In genomic region chr5:75053286-75054109, GRCh38 we compare ENCODE assay signal across 8 cellular contexts. TPM values are rescaled to one million over a fixed set of nuclear protein-coding genes. Genes with fewer than 3 reads are reported as not detected.
DNase-seq lines count a peak whose midpoint lies in the region; ATAC-seq and TF ChIP-seq lines count a peak whose summit lies in the region.

No MANE protein-coding gene starts in this region.

- no peaks in the 10 kb centered on the region for H3K36me3 Mint-ChIP-seq in nephron progenitor cell (ENCODE audit: low read depth)

- H3K36me3 ChIP-seq in thoracic aorta: no peaks in the 10 kb centered on the region

- no peaks in the 10 kb centered on the region for H3K9me3 ChIP-seq in thoracic aorta

- peaks cover 37% of the 10 kb centered on the region for H3K4me1 Mint-ChIP-seq in nephron progenitor cell

- peaks cover 53% of the 10 kb centered on the region for H3K27me3 Mint-ChIP-seq in nephron progenitor cell (ENCODE audit: low read depth, poor library complexity)

- H3K27ac ChIP-seq in foreskin keratinocyte (peak overlapping the region; percentile 76), thoracic aorta (peak overlapping the region; percentile 92 to 95)

- DNase-seq in A172 (ENCODE audit: low spot score) (peak; percentile 29), OCI-M1 (lab: John Stamatoyannopoulos, UW) (peak; percentile 52), activated gamma-delta T cell (lab: John Stamatoyannopoulos, UW) (peak; percentile 25), foreskin keratinocyte (peak; percentile 87 to 88), nephron progenitor cell (peak; percentile 77), thoracic aorta (ENCODE audit: low spot score) (no peak), cortex of kidney (lab: John Stamatoyannopoulos, UW) (no peak)

- ATAC-seq in GM18511 (IDR thresholded peaks at IDR 0.05; ENCODE audit: unreplicated experiment) (peak; percentile 30), foreskin keratinocyte (peak; percentile 65), thoracic aorta (ENCODE audit: insufficient number of reproducible peaks, low FRiP score, low read depth) (peak; percentile 53)

- H3K27me3 ChIP-seq in foreskin keratinocyte (no peaks in the 10 kb centered on the region), thoracic aorta (replicated peaks; ENCODE audit: insufficient read depth) (no peaks in the 10 kb centered on the region)

- H3K4me1 ChIP-seq in foreskin keratinocyte (peaks cover 5% of the 10 kb centered on the region), thoracic aorta (ENCODE audit: control insufficient read depth in 1 of 2, low read depth in 2 of 2) (peaks cover 5 to 39% of the 10 kb centered on the region in 2 donors)

- TF ChIP-seq CTCF in foreskin keratinocyte (conservative IDR thresholded peaks at IDR 0.05) (peak; percentile 57), nephron progenitor cell (IDR thresholded peaks at IDR 0.05) (no peak), thoracic aorta (IDR thresholded peaks at IDR 0.05) (no peak)

- H3K27ac Mint-ChIP-seq in nephron progenitor cell: peak overlapping the region; percentile 67

- H3K9me3 Mint-ChIP-seq in nephron progenitor cell: no peaks in the 10 kb centered on the region

- H3K4me3 Mint-ChIP-seq in nephron progenitor cell: peak overlapping the region; percentile 89

- peak overlapping the region; percentile 88 for H3K4me3 ChIP-seq in thoracic aorta

RNA-seq across cellular contexts. Expression of gene GCNT4, which starts 1.1 kb away (rescaled TPM):
- total RNA-seq in A172 (2014; rRNA removed; shearing (Covaris generic)): 0.05 and 0.19 TPM in 2 replicates
- total RNA-seq in foreskin keratinocyte: 2.0 and 2.3 TPM in 2 replicates
- polyA plus RNA-seq in foreskin keratinocyte: 0.57 and 0.70 TPM in 2 replicates
- total RNA-seq in thoracic aorta: 1 to 10 TPM; 3.1 to 3.5 TPM

Comparison
In these comparisons a context has a peak if more than half of its experiments do, and no peak if none do; other contexts are left out.
1. DNase-seq: peak in A172 (single experiment), OCI-M1 (single experiment), activated gamma-delta T cell (single experiment), foreskin keratinocyte (2 of 2) and nephron progenitor cell (single experiment); none in thoracic aorta (single experiment) and cortex of kidney (single experiment).
2. Peak in every context shown above with its lines, with median percentiles within 50 percentile points of each other: ATAC-seq.